Comparison of ENCODE assay signal across 13 cellular contexts in genomic region chr3:56894912-56895431, GRCh38.
DNase-seq lines count a peak whose midpoint lies in the region; ATAC-seq and TF ChIP-seq lines count a peak whose summit lies in the region.
"Had no signal": no experiment of that assay in that cellular context is flagged by ENCODE, and none has a peak within 500 bp of the region (broad histone marks: within the 10 kb centered on the region; RNA-seq: fewer than 3 reads in every experiment).

No MANE protein-coding gene starts in this region.

- H3K36me3 ChIP-seq in OCI-LY3 (replicated peaks; ENCODE audit: low read depth, low read length) (no peaks in the 10 kb centered on the region), aorta (ENCODE audit: control insufficient read depth in 1 of 2, insufficient read depth in 2 of 2, low read length in 1 of 2) (no peaks in the 10 kb centered on the region), tibial artery (no peaks in the 10 kb centered on the region)
- H3K36me3 ChIP-seq: suprapubic skin had no signal

- ATAC-seq in aorta (ENCODE audit: low FRiP score), result peak; percentile 57
- ATAC-seq: Panc1 had no signal

- H3K27me3 Mint-ChIP-seq in H9 (ENCODE audit: low read depth), result no peaks in the 10 kb centered on the region
- H3K27me3 Mint-ChIP-seq: CD8-positive, alpha-beta memory T cell; natural killer cell treated with Interleukin-12 subunit alpha and Interleukin-12 subunit beta and Interleukin-15 and Interleukin-18, amount 100 ng/mL, for 72 hours had no signal

- no peak overlapping the region for H4K8ac ChIP-seq in H9 (replicated peaks; ENCODE audit: insufficient read length, low read depth, low read length)

- H2BK5ac ChIP-seq in H9 (ENCODE audit: insufficient read length, low read length), result no peak overlapping the region

- peaks cover 21% of the 10 kb centered on the region for H3K4me1 ChIP-seq in OCI-LY3 (ENCODE audit: low read length)
- H3K4me1 ChIP-seq in aorta (ENCODE audit: control insufficient read depth in 1 of 2, insufficient read depth in 2 of 2, low read length in 2 of 2), result no peaks in the 10 kb centered on the region
- no peaks in the 10 kb centered on the region for H3K4me1 ChIP-seq in H9 (ENCODE audit: insufficient read depth, low read length)
- H3K4me1 ChIP-seq in tibial artery, result no peaks in the 10 kb centered on the region

- H3K14ac ChIP-seq in H9 (ENCODE audit: insufficient read depth, low read length), result no peak overlapping the region

- no peak overlapping the region for H3K56ac ChIP-seq in H9 (ENCODE audit: insufficient read length, low read depth, low read length)

- H3K23me2 ChIP-seq in H9 (ENCODE audit: insufficient read length, low read depth, low read length, poor library complexity, severe bottlenecking), result no peaks in the 10 kb centered on the region

- no peak overlapping the region for H2BK15ac ChIP-seq in H9 (ENCODE audit: low read depth, low read length)

- H3K18ac ChIP-seq in H9 (ENCODE audit: insufficient read length, low read depth, low read length), result no peak overlapping the region

- no peaks in the 10 kb centered on the region for H3K79me2 ChIP-seq in OCI-LY3 (ENCODE audit: low read length)
- no peaks in the 10 kb centered on the region for H3K79me2 ChIP-seq in H9 (ENCODE audit: insufficient read depth, low read length)

- H3K27ac Mint-ChIP-seq in H9, result no peak overlapping the region; a peak in 1 of 7 replicates
- H3K27ac Mint-ChIP-seq: natural killer cell treated with Interleukin-12 subunit alpha and Interleukin-12 subunit beta and Interleukin-15 and Interleukin-18, amount 100 ng/mL, for 72 hours had no signal

- no peak overlapping the region for H3K9ac ChIP-seq in OCI-LY3 (ENCODE audit: low read length)
- H3K9ac ChIP-seq in H9 (ENCODE audit: extremely low read depth, insufficient read length, low read length), result no peak overlapping the region

- peak overlapping the region; percentile 66 for H3K4me3 ChIP-seq in OCI-LY3 (ENCODE audit: low read length)
- no peak overlapping the region for H3K4me3 ChIP-seq in aorta (ENCODE audit: low read length in 2 of 2)
- no peak overlapping the region for H3K4me3 ChIP-seq in tibial artery
- H3K4me3 ChIP-seq: suprapubic skin had no signal

- H3K4me2 ChIP-seq in OCI-LY3 (ENCODE audit: low read length) (peak overlapping the region; percentile 89), H9 (ENCODE audit: insufficient read depth, insufficient read length, low read length) (no peak overlapping the region)

- no peak overlapping the region for H3K4ac ChIP-seq in H9 (ENCODE audit: low read depth, low read length)

- no peak overlapping the region for H3T11ph ChIP-seq in H9 (ENCODE audit: low read length)

- H4K20me1 ChIP-seq in OCI-LY3 (ENCODE audit: insufficient read depth, low read length), result peaks cover 11% of the 10 kb centered on the region; the same call in 1 of the 2 replicates
- no peaks in the 10 kb centered on the region for H4K20me1 ChIP-seq in H9 (ENCODE audit: control insufficient read depth, insufficient read depth, insufficient read length)

- H3K4me1 Mint-ChIP-seq in H9, result peaks cover 4 to 7% of the 10 kb centered on the region in 2 experiments; a peak in 2 of 4 replicates

- H2BK120ac ChIP-seq in H9 (ENCODE audit: low read depth, low read length, poor library complexity, severe bottlenecking), result no peak overlapping the region

- no peak overlapping the region for H3K4me3 Mint-ChIP-seq in H9
- H3K4me3 Mint-ChIP-seq: natural killer cell treated with Interleukin-12 subunit alpha and Interleukin-12 subunit beta and Interleukin-15 and Interleukin-18, amount 100 ng/mL, for 72 hours had no signal

- WGBS in aorta, 2 donors, result 51 to 56% methylated on average over 10 of the region's 10 CpGs
- no CpG with 5 or more reads among the region's 10 CpGs for WGBS in H9 (ENCODE audit: extremely low coverage, insufficient read length, low lambda C conversion rate)

- H3K36me3 Mint-ChIP-seq in H9 (ENCODE audit: insufficient read depth in 1 of 3, low read depth in 3 of 3), result no peaks in the 10 kb centered on the region; a peak in 2 of 7 replicates
- H3K36me3 Mint-ChIP-seq: natural killer cell treated with Interleukin-12 subunit alpha and Interleukin-12 subunit beta and Interleukin-15 and Interleukin-18, amount 100 ng/mL, for 72 hours had no signal

- peaks cover 50% of the 10 kb centered on the region for H3K27me3 ChIP-seq in OCI-LY3 (ENCODE audit: low read depth, low read length)
- H3K27me3 ChIP-seq in aorta (ENCODE audit: control insufficient read depth in 1 of 2, insufficient read depth in 2 of 2, low read length in 1 of 2), result no peaks in the 10 kb centered on the region
- H3K27me3 ChIP-seq in H9 (ENCODE audit: insufficient read depth, low read length), result no peaks in the 10 kb centered on the region
- no peaks in the 10 kb centered on the region for H3K27me3 ChIP-seq in tibial artery
- H3K27me3 ChIP-seq: suprapubic skin had no signal

- H3K9me3 Mint-ChIP-seq in H9, result no peaks in the 10 kb centered on the region
- H3K9me3 Mint-ChIP-seq: CD8-positive, alpha-beta memory T cell; natural killer cell treated with Interleukin-12 subunit alpha and Interleukin-12 subunit beta and Interleukin-15 and Interleukin-18, amount 100 ng/mL, for 72 hours had no signal

- H4K91ac ChIP-seq in H9 (ENCODE audit: insufficient read length, low read depth, low read length), result no peak overlapping the region

- TF ChIP-seq CTCF in OCI-LY3 (IDR thresholded peaks at IDR 0.05; ENCODE audit: low read depth, low read length) (no peak), H9 (conservative IDR thresholded peaks at IDR 0.05) (no peak), tibial artery (IDR thresholded peaks at IDR 0.05) (no peak)

- no peaks in the 10 kb centered on the region for H3K9me3 ChIP-seq in OCI-LY3 (ENCODE audit: insufficient read depth, low read length)
- H3K9me3 ChIP-seq in aorta (ENCODE audit: control insufficient read depth, low read length), result no peaks in the 10 kb centered on the region
- H3K9me3 ChIP-seq in H9 (ENCODE audit: control insufficient read depth, low read depth, low read length), result no peaks in the 10 kb centered on the region
- H3K9me3 ChIP-seq in tibial artery, result no peaks in the 10 kb centered on the region
- H3K9me3 ChIP-seq: suprapubic skin had no signal

- no peak overlapping the region for H4K5ac ChIP-seq in H9 (ENCODE audit: insufficient read length, low read depth, low read length)

- H2AK5ac ChIP-seq in H9 (ENCODE audit: insufficient read length, low read length), result no peak overlapping the region

- no peak overlapping the region for H2BK12ac ChIP-seq in H9 (ENCODE audit: insufficient read length, low read depth, low read length)

- H3K79me1 ChIP-seq in H9 (ENCODE audit: insufficient read depth, low read depth, low read length, poor library complexity, severe bottlenecking), result no peaks in the 10 kb centered on the region

- intact Hi-C loops in aorta (cut with DNase I), result no loop called here
- intact Hi-C loops in tibial artery (cut with DNase I; ENCODE audit: low total_unique reads), result no loop called here

- no peak overlapping the region for H2BK20ac ChIP-seq in H9 (ENCODE audit: low read depth, low read length, poor library complexity, severe bottlenecking)

- peak; percentile 53 for DNase-seq in stimulated activated CD4-positive, alpha-beta T cell treated with anti-CD3 and anti-CD28 coated beads, Interleukin-15, amount 100 ng/mL, for 24 hours
- no peak for DNase-seq in stimulated activated CD4-positive, alpha-beta T cell treated with anti-CD3 and anti-CD28 coated beads, Interleukin-2, amount 100 ng/mL, for 48 hours
- peak; percentile 43 for DNase-seq in fibroblast of peridontal ligament (ENCODE audit: extremely low read depth)
- no peak for DNase-seq in aorta
- DNase-seq in H9, result no peak
- no peak for DNase-seq in tibial artery
- no peak for DNase-seq in NCI-H1048 (lab: John Stamatoyannopoulos, UW)
- DNase-seq: central memory CD4-positive, alpha-beta T cell had no signal

- H3K27ac ChIP-seq in OCI-LY3 (ENCODE audit: low read length) (no peak overlapping the region), aorta (ENCODE audit: low read depth in 1 of 2, low read length in 2 of 2) (no peak overlapping the region), H9 (ENCODE audit: insufficient read length, low read depth, low read length) (no peak overlapping the region), tibial artery (no peak overlapping the region)
- H3K27ac ChIP-seq: suprapubic skin had no signal

- H2AFZ ChIP-seq in OCI-LY3 (ENCODE audit: low read depth, low read length) (no peak overlapping the region), H9 (ENCODE audit: low read length) (no peak overlapping the region)

- no peak overlapping the region for H3K23ac ChIP-seq in H9 (ENCODE audit: insufficient read length, low read depth, low read length)

Comparison
In these comparisons a context has a peak if more than half of its experiments do, and no peak if none do; other contexts are left out.
1. DNase-seq: peak in stimulated activated CD4-positive, alpha-beta T cell treated with anti-CD3 and anti-CD28 coated beads, Interleukin-15, amount 100 ng/mL, for 24 hours (single experiment) and fibroblast of peridontal ligament (single experiment); none in stimulated activated CD4-positive, alpha-beta T cell treated with anti-CD3 and anti-CD28 coated beads, Interleukin-2, amount 100 ng/mL, for 48 hours (0 of 2), aorta (0 of 2), H9 (single experiment), tibial artery (0 of 2) and NCI-H1048 (single experiment).